17 cellular contexts compared by ENCODE assay signal in the genomic region with DNA sequence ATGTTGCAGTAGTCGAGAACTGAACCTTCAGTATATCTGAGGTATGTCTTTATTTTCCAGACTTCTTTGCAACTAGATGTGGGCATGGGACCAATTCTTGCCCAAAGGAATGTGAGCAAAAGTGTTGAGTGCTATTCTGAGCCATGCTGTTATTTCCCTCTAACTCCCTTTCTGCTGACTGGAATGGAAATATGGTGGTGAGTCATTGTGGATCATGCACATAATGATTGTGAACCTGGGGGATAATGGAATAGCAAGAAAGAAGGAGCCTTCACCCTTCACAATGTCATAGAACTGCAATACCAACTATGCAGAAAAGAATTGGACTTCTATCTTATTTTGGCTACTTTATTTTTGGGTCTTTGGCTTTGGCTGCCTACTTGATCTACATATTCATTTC. TPM values are rescaled to one million over a fixed set of nuclear protein-coding genes. Genes with fewer than 3 reads are reported as not detected.
DNase-seq lines count a peak whose midpoint lies in the region; ATAC-seq, FAIRE-seq and TF ChIP-seq lines count a peak whose summit lies in the region.
"Had no signal": no experiment of that assay in that cellular context is flagged by ENCODE, and none has a peak within 500 bp of the region (broad histone marks: within the 10 kb centered on the region; RNA-seq: fewer than 3 reads in every experiment).

No MANE protein-coding gene starts in this region.

- H3K27me3 Mint-ChIP-seq in H9 (ENCODE audit: low read depth): peaks cover 1% of the 10 kb centered on the region; the same call in 1 of the 2 replicates
- H3K27me3 Mint-ChIP-seq: activated B cell treated with CpG ODN at 0.5 μM for 24 hours had no signal

- no peak overlapping the region for H3K4me3 Mint-ChIP-seq in H9
- H3K4me3 Mint-ChIP-seq: activated B cell treated with CpG ODN at 0.5 μM for 24 hours had no signal

- TF ChIP-seq RAD21 in HepG2 (CRISPR knock-in tag; IDR thresholded peaks at IDR 0.05): no peak

- CTCF ChIA-PET in HepG2 (lab: Yijun Ruan, JAX; ENCODE audit: low intra/inter-chr PET ratio, low total read pairs): no interaction called here

- H4K20me1 ChIP-seq in H9 (ENCODE audit: control insufficient read depth, insufficient read depth, insufficient read length): no peaks in the 10 kb centered on the region
- no peaks in the 10 kb centered on the region for H4K20me1 ChIP-seq in HepG2 (ENCODE audit: insufficient read depth, low read length)

- H3K9me3 ChIP-seq in H9 (ENCODE audit: control insufficient read depth, low read depth, low read length) (no peaks in the 10 kb centered on the region), HepG2 (ENCODE audit: low read length) (no peaks in the 10 kb centered on the region)

- H3K4ac ChIP-seq in H9 (ENCODE audit: low read depth, low read length): no peak overlapping the region

- TF ChIP-seq CTCF in AG10803 (conservative IDR thresholded peaks at IDR 0.05; ENCODE audit: low read length): no peak
- TF ChIP-seq CTCF in choroid plexus epithelial cell (conservative IDR thresholded peaks at IDR 0.05; ENCODE audit: low read depth, low read length): no peak
- no peak for TF ChIP-seq CTCF in H9 (conservative IDR thresholded peaks at IDR 0.05)
- TF ChIP-seq CTCF in HepG2 (CRISPR knock-in tag; IDR thresholded peaks at IDR 0.05): no peak

- no peak overlapping the region for H2BK12ac ChIP-seq in H9 (ENCODE audit: insufficient read length, low read depth, low read length)

- no peak overlapping the region for H4K5ac ChIP-seq in H9 (ENCODE audit: insufficient read length, low read depth, low read length)

- no peak overlapping the region for H3K56ac ChIP-seq in H9 (ENCODE audit: insufficient read length, low read depth, low read length)

- H3K27me3 ChIP-seq in H9 (ENCODE audit: insufficient read depth, low read length): no peaks in the 10 kb centered on the region
- no peaks in the 10 kb centered on the region for H3K27me3 ChIP-seq in HepG2 (ENCODE audit: control insufficient read depth in 1 of 2, insufficient read depth in 2 of 2, low read length in 2 of 2)
- H3K27me3 ChIP-seq: cardiac muscle cell had no signal

- H3K4me3 ChIP-seq in AG10803 (ENCODE audit: low read length): no peak overlapping the region
- H3K4me3 ChIP-seq in choroid plexus epithelial cell (ENCODE audit: low read depth, low read length): no peak overlapping the region
- H3K4me3 ChIP-seq in HepG2 (replicated peaks in 1 of 3; ENCODE audit: insufficient read depth in 1 of 3, low read depth in 2 of 3, low read length in 3 of 3): no peak overlapping the region
- H3K4me3 ChIP-seq: cardiac muscle cell had no signal

- no peak overlapping the region for H4K91ac ChIP-seq in H9 (ENCODE audit: insufficient read length, low read depth, low read length)

- H3K36me3 Mint-ChIP-seq in H9 (ENCODE audit: insufficient read depth in 1 of 3, low read depth in 3 of 3): no peaks in the 10 kb centered on the region

- H3K9me3 Mint-ChIP-seq in H9: peaks cover 0 to 5% of the 10 kb centered on the region in 2 experiments; a peak in 1 of 5 replicates

- TF ChIP-seq POLR2A in HepG2 (IDR thresholded peaks at IDR 0.05; ENCODE audit: insufficient read depth in 1 of 2, low read depth in 2 of 2, low read length in 2 of 2): no peak

- POLR2A ChIA-PET in HepG2 (lab: Yijun Ruan, JAX): no interaction called here

- H2BK20ac ChIP-seq in H9 (ENCODE audit: low read depth, low read length, poor library complexity, severe bottlenecking): no peak overlapping the region

- no peaks in the 10 kb centered on the region for H3K4me1 ChIP-seq in H9 (ENCODE audit: insufficient read depth, low read length)
- H3K4me1 ChIP-seq in HepG2 (ENCODE audit: insufficient read depth, low read length): no peaks in the 10 kb centered on the region

- no peaks in the 10 kb centered on the region for H3K4me1 Mint-ChIP-seq in H9

- intact Hi-C loops in HepG2 (cut with micrococcal nuclease; ENCODE audit: unreplicated experiment): no loop called here

- no peak overlapping the region for H3K14ac ChIP-seq in H9 (ENCODE audit: insufficient read depth, low read length)

- no peak overlapping the region for H3T11ph ChIP-seq in H9 (ENCODE audit: low read length)

- H2BK5ac ChIP-seq in H9 (ENCODE audit: insufficient read length, low read length): no peak overlapping the region

- no peaks in the 10 kb centered on the region for H3K79me2 ChIP-seq in H9 (ENCODE audit: insufficient read depth, low read length)
- no peaks in the 10 kb centered on the region for H3K79me2 ChIP-seq in HepG2 (ENCODE audit: insufficient read depth, low read length)

- no peak overlapping the region for H2AFZ ChIP-seq in H9 (ENCODE audit: low read length)
- no peak overlapping the region for H2AFZ ChIP-seq in HepG2 (ENCODE audit: low read length)

- H3K18ac ChIP-seq in H9 (ENCODE audit: insufficient read length, low read depth, low read length): no peak overlapping the region

- no CpG with 5 or more reads among the region's 1 CpG for WGBS in H9 (ENCODE audit: extremely low coverage, insufficient read length, low lambda C conversion rate)
- WGBS in HepG2 (ENCODE audit: low lambda C conversion rate): 0% methylated on average over 1 of the region's 1 CpG

- no peak overlapping the region for H2BK120ac ChIP-seq in H9 (ENCODE audit: low read depth, low read length, poor library complexity, severe bottlenecking)

- in situ Hi-C loops in HepG2 (cut with HindIII; ENCODE audit: extremely low pct_ligation_motif_present, low pct_unique_long_range_greater_than_20kb): no loop called here

- H3K27ac ChIP-seq in H9 (ENCODE audit: insufficient read length, low read depth, low read length) (no peak overlapping the region), HepG2 (ENCODE audit: extremely low read length, insufficient read depth, low read length) (no peak overlapping the region)
- H3K27ac ChIP-seq: cardiac muscle cell had no signal

- no peaks in the 10 kb centered on the region for H3K23me2 ChIP-seq in H9 (ENCODE audit: insufficient read length, low read depth, low read length, poor library complexity, severe bottlenecking)

- H2BK15ac ChIP-seq in H9 (ENCODE audit: low read depth, low read length): no peak overlapping the region

- ATAC-seq in HG03442 (IDR thresholded peaks at IDR 0.05; ENCODE audit: unreplicated experiment) (no peak), HepG2 (no peak)

- H2AK5ac ChIP-seq in H9 (ENCODE audit: insufficient read length, low read length): no peak overlapping the region

- no peak for FAIRE-seq in HepG2 (lab: Jason Lieb, UNC)
- FAIRE-seq: frontal cortex, G401.6 had no signal

- no peak overlapping the region for H4K8ac ChIP-seq in H9 (replicated peaks; ENCODE audit: insufficient read length, low read depth, low read length)

- no peak for TF ChIP-seq EP300 in HepG2 (IDR thresholded peaks at IDR 0.05; ENCODE audit: low read depth in 2 of 2, low read length in 2 of 2)
- no peak for TF ChIP-seq EP300 in HepG2 (CRISPR knock-in tag; IDR thresholded peaks at IDR 0.05; ENCODE audit: borderline replicate concordance)

- no peak overlapping the region for H3K23ac ChIP-seq in H9 (ENCODE audit: insufficient read length, low read depth, low read length)

- H3K9ac ChIP-seq in H9 (ENCODE audit: extremely low read depth, insufficient read length, low read length) (no peak overlapping the region), HepG2 (ENCODE audit: insufficient read depth, low read depth, low read length) (no peak overlapping the region)

- DNase-seq in AG10803 (ENCODE audit: low read depth) (peak; percentile 97), NCI-H226 (peak; percentile 95), choroid plexus epithelial cell (ENCODE audit: low read depth) (peak; percentile 94), lung microvascular endothelial cell (ENCODE audit: low read depth in 2 of 2) (peak; percentile 50 to 82), H9 (no peak), HPDE6-E6E7 (ENCODE audit: extremely low spot score) (no peak), HepG2 (ENCODE audit: low spot score) (no peak)
- DNase-seq: activated B cell treated with CpG ODN at 0.5 μM for 24 hours; activated T-cell treated with anti-CD3 and anti-CD28 coated beads, Interleukin-2, amount 50 U/mL, for 1 hour; C1 segment of cervical spinal cord; NCI-H1694; NCI-H774 had no signal

- BruUV-seq in HepG2 (replicated peaks; lab: Mats Ljungman, UMichigan): no TSS peak

- H3K36me3 ChIP-seq in HepG2 (replicated peaks in 1 of 2; ENCODE audit: control insufficient read depth in 1 of 2, insufficient read depth in 2 of 2, low read length in 2 of 2): no peaks in the 10 kb centered on the region
- H3K36me3 ChIP-seq: cardiac muscle cell had no signal

- no peaks in the 10 kb centered on the region for H3K79me1 ChIP-seq in H9 (ENCODE audit: insufficient read depth, low read depth, low read length, poor library complexity, severe bottlenecking)

- H3K27ac Mint-ChIP-seq in H9: no peak overlapping the region
- H3K27ac Mint-ChIP-seq: activated B cell treated with CpG ODN at 0.5 μM for 24 hours had no signal

- no peak overlapping the region for H3K4me2 ChIP-seq in H9 (ENCODE audit: insufficient read depth, insufficient read length, low read length)
- no peak overlapping the region for H3K4me2 ChIP-seq in HepG2 (ENCODE audit: low read depth, low read length)

RNA-seq across cellular contexts. Expression of gene DOCK2, which starts 10.3 kb away (rescaled TPM):
- total RNA-seq in lung microvascular endothelial cell: 0.20 and 0.44 TPM in 2 replicates
- total RNA-seq in H9 (2021): 7.8 and 8.3 TPM in 2 replicates
- total RNA-seq in HepG2 (2016; rRNA removed; fragmentation: Illumina TruSeq; extraction: Trizol): not detected in 2 replicates
- total RNA-seq in HepG2 (2016; cell fraction: cytosol; rRNA removed; fragmentation: Illumina TruSeq; extraction: Trizol; ENCODE audit: low read depth): not detected in 2 replicates
- total RNA-seq in HepG2 (2016; cell fraction: insoluble cytoplasmic fraction; rRNA removed; fragmentation: Illumina TruSeq; extraction: Trizol): not detected in 2 replicates
- total RNA-seq in HepG2 (2016; cell fraction: membrane; rRNA removed; fragmentation: Illumina TruSeq; extraction: Trizol): not detected in 2 replicates
- not detected in 2 replicates for total RNA-seq in HepG2 (2016; cell fraction: nucleus; rRNA removed; fragmentation: Illumina TruSeq; extraction: Trizol)
- not detected in 2 replicates for polyA plus RNA-seq in HepG2 (2011; rRNA removed)
- polyA plus RNA-seq in HepG2 (2011; cell fraction: cytosol; rRNA removed): 0.01 and 0.03 TPM in 2 replicates
- 0.03 TPM in 1 of 2 replicates, not detected in the other for polyA plus RNA-seq in HepG2 (2011; cell fraction: nucleus; rRNA removed)
- polyA plus RNA-seq in HepG2 (2012): not detected in 2 replicates
- polyA plus RNA-seq in HepG2 (2016; cell fraction: cytosol; fragmentation: Illumina TruSeq; extraction: Trizol; ENCODE audit: low read depth): not detected in 2 replicates
- polyA plus RNA-seq in HepG2 (2016; cell fraction: insoluble cytoplasmic fraction; fragmentation: Illumina TruSeq; extraction: Trizol; ENCODE audit: low read depth): not detected in 2 replicates
- not detected in 2 replicates for polyA plus RNA-seq in HepG2 (2016; cell fraction: membrane; fragmentation: Illumina TruSeq; extraction: Trizol; ENCODE audit: low read depth)
- not detected in 2 replicates for polyA plus RNA-seq in HepG2 (2016; cell fraction: nucleus; fragmentation: Illumina TruSeq; extraction: Trizol; ENCODE audit: insufficient read depth, low read depth)
- 0.62 and 0.89 TPM in 2 replicates for polyA minus RNA-seq in HepG2 (2011; rRNA and poly(A)+ RNA removed; ENCODE audit: low replicate concordance)
- polyA minus RNA-seq in HepG2 (2011; cell fraction: cytosol; rRNA and poly(A)+ RNA removed): not detected in 2 replicates
- polyA minus RNA-seq in HepG2 (2011; cell fraction: nucleus; rRNA and poly(A)+ RNA removed): not detected in 2 replicates
- total RNA-seq: SK-MEL-5 had no signal

RNA-seq across cellular contexts. Expression of gene SPDL1, which starts 43.2 kb away (rescaled TPM):
- 5.2 and 10.9 TPM in 2 replicates for total RNA-seq in lung microvascular endothelial cell
- 48.5 and 49.4 TPM in 2 replicates for total RNA-seq in H9 (2021)
- total RNA-seq in HepG2 (2016; rRNA removed; fragmentation: Illumina TruSeq; extraction: Trizol): 36.6 and 61.4 TPM in 2 replicates
- 6.4 and 7.2 TPM in 2 replicates for total RNA-seq in HepG2 (2016; cell fraction: cytosol; rRNA removed; fragmentation: Illumina TruSeq; extraction: Trizol; ENCODE audit: low read depth)
- total RNA-seq in HepG2 (2016; cell fraction: insoluble cytoplasmic fraction; rRNA removed; fragmentation: Illumina TruSeq; extraction: Trizol): 38.1 and 53.5 TPM in 2 replicates
- total RNA-seq in HepG2 (2016; cell fraction: membrane; rRNA removed; fragmentation: Illumina TruSeq; extraction: Trizol): 20.7 and 24.8 TPM in 2 replicates
- total RNA-seq in HepG2 (2016; cell fraction: nucleus; rRNA removed; fragmentation: Illumina TruSeq; extraction: Trizol): 27.4 and 29.1 TPM in 2 replicates
- polyA plus RNA-seq in HepG2 (2011; rRNA removed): 5.2 and 10.9 TPM in 2 replicates
- polyA plus RNA-seq in HepG2 (2011; cell fraction: cytosol; rRNA removed): 3.3 and 5.9 TPM in 2 replicates
- 7.4 and 9.6 TPM in 2 replicates for polyA plus RNA-seq in HepG2 (2011; cell fraction: nucleus; rRNA removed)
- polyA plus RNA-seq in HepG2 (2012): 7.9 and 14.0 TPM in 2 replicates
- polyA plus RNA-seq in HepG2 (2016; cell fraction: cytosol; fragmentation: Illumina TruSeq; extraction: Trizol; ENCODE audit: low read depth): 2.5 and 3.2 TPM in 2 replicates
- polyA plus RNA-seq in HepG2 (2016; cell fraction: insoluble cytoplasmic fraction; fragmentation: Illumina TruSeq; extraction: Trizol; ENCODE audit: low read depth): 49.1 and 50.5 TPM in 2 replicates
- polyA plus RNA-seq in HepG2 (2016; cell fraction: membrane; fragmentation: Illumina TruSeq; extraction: Trizol; ENCODE audit: low read depth): 6.6 and 7.7 TPM in 2 replicates
- 41.2 TPM in 2 replicates for polyA plus RNA-seq in HepG2 (2016; cell fraction: nucleus; fragmentation: Illumina TruSeq; extraction: Trizol; ENCODE audit: insufficient read depth, low read depth)
- polyA minus RNA-seq in HepG2 (2011; rRNA and poly(A)+ RNA removed; ENCODE audit: low replicate concordance): 3.0 and 12.2 TPM in 2 replicates
- polyA minus RNA-seq in HepG2 (2011; cell fraction: cytosol; rRNA and poly(A)+ RNA removed): 4.0 and 8.9 TPM in 2 replicates
- 15.2 and 19.2 TPM in 2 replicates for polyA minus RNA-seq in HepG2 (2011; cell fraction: nucleus; rRNA and poly(A)+ RNA removed)

Comparison
In these comparisons a context has a peak if more than half of its experiments do, and no peak if none do; other contexts are left out.
1. DNase-seq: peak in AG10803 (single experiment), NCI-H226 (single experiment), choroid plexus epithelial cell (single experiment) and lung microvascular endothelial cell (2 of 2); none in H9 (single experiment), HPDE6-E6E7 (single experiment) and HepG2 (single experiment).